In the genomic region with DNA sequence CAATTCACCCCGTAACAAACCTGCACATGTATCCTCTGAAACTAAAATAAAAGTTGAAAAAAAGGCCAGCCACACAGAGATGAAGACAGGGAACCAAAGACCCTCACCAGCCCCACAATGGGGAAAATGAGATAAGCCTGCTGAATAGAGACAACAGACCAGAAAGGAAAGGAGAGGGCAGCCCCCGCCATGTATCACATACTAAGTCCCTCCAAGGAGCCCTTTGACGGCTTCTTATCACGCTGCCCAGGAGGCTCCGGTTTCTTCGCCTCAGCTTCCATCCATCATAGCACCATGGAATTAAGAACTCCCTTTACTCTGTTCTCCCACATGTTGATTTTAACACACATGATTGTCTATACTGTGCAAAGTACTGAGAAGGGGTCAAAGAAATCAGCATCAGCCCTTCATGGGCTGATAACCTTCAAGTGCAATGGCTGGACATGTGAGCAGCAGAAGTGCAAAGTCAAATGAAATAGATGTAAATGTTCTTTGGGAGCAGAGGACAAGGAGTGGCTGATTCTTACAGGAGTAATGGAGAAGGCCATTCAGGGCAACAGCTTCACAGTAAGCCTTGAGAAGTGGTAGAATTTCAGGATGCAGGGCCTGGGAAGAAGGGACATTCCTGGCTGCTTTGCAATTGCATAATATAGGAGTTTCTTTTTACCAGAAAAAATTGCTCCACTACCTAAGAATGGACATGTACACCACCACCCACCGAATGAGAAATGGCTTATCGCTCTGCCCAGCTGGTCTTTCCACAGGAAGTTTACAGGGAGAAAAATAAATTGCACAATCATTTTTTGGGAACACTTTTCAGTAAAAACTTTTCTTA, we compare ENCODE assay signal across 13 cellular contexts. TPM values are rescaled to one million over a fixed set of nuclear protein-coding genes. Genes with fewer than 3 reads are reported as not detected.
DNase-seq lines count a peak whose midpoint lies in the region; ATAC-seq and TF ChIP-seq lines count a peak whose summit lies in the region.
"Had no signal": no experiment of that assay in that cellular context is flagged by ENCODE, and none has a peak within 500 bp of the region (broad histone marks: within the 10 kb centered on the region; RNA-seq: fewer than 3 reads in every experiment).

No MANE protein-coding gene starts in this region.

- no peaks in the 10 kb centered on the region for H3F3A ChIP-seq in MM.1S (ENCODE audit: insufficient read depth, low read length)

- no peak overlapping the region for H3K27ac Mint-ChIP-seq in progenitor cell of endocrine pancreas
- no peak overlapping the region for H3K27ac Mint-ChIP-seq in activated T-cell treated with anti-CD3 and anti-CD28 coated beads, Interleukin-2, amount 50 U/mL, for 72 hours
- H3K27ac Mint-ChIP-seq: activated T-helper 17 cell treated with anti-CD3 and anti-CD28 coated beads, Interleukin-2, amount 50 U/mL, for 72 hours; effector memory CD8-positive, alpha-beta T cell; stimulated activated naive CD8-positive, alpha-beta T cell treated with anti-CD3 and anti-CD28 coated beads, Interleukin-15, Interleukin-2, amounts not matched to agents 100 ng/mL and 50 ng/mL, for 24 hours had no signal

- H3K9me3 ChIP-seq in ovary, result no peaks in the 10 kb centered on the region
- no peaks in the 10 kb centered on the region for H3K9me3 ChIP-seq in MM.1S (replicated peaks; ENCODE audit: insufficient read depth, low read length)

- no peak for TF ChIP-seq POLR2A in ovary (IDR thresholded peaks at IDR 0.05)

- 66 to 74% (median 70%) methylated on average over 8 of the region's 8 CpGs for WGBS in ovary, 3 donors

- H2AFZ ChIP-seq in MM.1S (ENCODE audit: low read length), result no peak overlapping the region

- TF ChIP-seq CTCF in fibroblast of pulmonary artery (IDR thresholded peaks at IDR 0.05; ENCODE audit: low read length, missing control alignments) (no peak), ovary (IDR thresholded peaks at IDR 0.05) (no peak), progenitor cell of endocrine pancreas (IDR thresholded peaks at IDR 0.05; ENCODE audit: unreplicated experiment) (no peak), MM.1S (IDR thresholded peaks at IDR 0.05; ENCODE audit: low read length) (no peak)

- no peaks in the 10 kb centered on the region for H3K9me2 ChIP-seq in MM.1S (replicated peaks; ENCODE audit: insufficient read depth, low read length)

- H3K4me1 ChIP-seq in ovary (ENCODE audit: insufficient read depth), result peaks cover 31% of the 10 kb centered on the region
- H3K4me1 ChIP-seq in MM.1S (ENCODE audit: low read length), result no peaks in the 10 kb centered on the region

- no peak overlapping the region for H3K4me2 ChIP-seq in MM.1S (ENCODE audit: low read depth, low read length)

- no peaks in the 10 kb centered on the region for H3K36me3 Mint-ChIP-seq in progenitor cell of endocrine pancreas (ENCODE audit: insufficient read depth)
- H3K36me3 Mint-ChIP-seq in activated T-cell treated with anti-CD3 and anti-CD28 coated beads, Interleukin-2, amount 50 U/mL, for 72 hours (ENCODE audit: insufficient read depth in 2 of 2), result no peaks in the 10 kb centered on the region

- H3K36me3 ChIP-seq in ovary (no peaks in the 10 kb centered on the region), MM.1S (replicated peaks; ENCODE audit: insufficient read depth, low read length) (no peaks in the 10 kb centered on the region)

- ATAC-seq in activated T-cell treated with anti-CD3 and anti-CD28 coated beads, Interleukin-2, amount 50 U/mL, for 72 hours (replicated peaks in 1 of 2), result no peak
- ATAC-seq: activated T-helper 17 cell treated with anti-CD3 and anti-CD28 coated beads, Interleukin-2, amount 50 U/mL, for 72 hours; effector memory CD8-positive, alpha-beta T cell had no signal

- DNase-seq in AG08396 (ENCODE audit: low spot score), result peak; percentile 38
- DNase-seq in fibroblast of pulmonary artery (ENCODE audit: low read depth), result peak; percentile 94
- DNase-seq in ovary, result peak in 3 of 5 donors; percentile 54 to 79 (median 62)
- DNase-seq in progenitor cell of endocrine pancreas (ENCODE audit: low spot score, unreplicated experiment), result no peak
- no peak for DNase-seq in NCI-H2081 treated with DMSO at 0.1 percent for 48 hours (lab: John Stamatoyannopoulos, UW)
- no peak for DNase-seq in activated T-cell treated with anti-CD3 and anti-CD28 coated beads, Interleukin-2, amount 50 U/mL, for 72 hours
- no peak for DNase-seq in MM.1S
- DNase-seq: effector memory CD8-positive, alpha-beta T cell; stimulated activated CD4-positive, alpha-beta T cell treated with anti-CD3 and anti-CD28 coated beads, Interleukin-12 subunit alpha, Interleukin-12 subunit beta, amount 100 ng/mL, for 4 hours; T1000 had no signal

- H3K79me2 ChIP-seq in MM.1S (ENCODE audit: low read length), result peaks cover 45% of the 10 kb centered on the region

- H3K4me1 Mint-ChIP-seq in progenitor cell of endocrine pancreas (ENCODE audit: low read depth), result no peaks in the 10 kb centered on the region
- H3K4me1 Mint-ChIP-seq in activated T-cell treated with anti-CD3 and anti-CD28 coated beads, Interleukin-2, amount 50 U/mL, for 72 hours (ENCODE audit: low read depth), result peaks cover 2% of the 10 kb centered on the region

- H3K27me3 ChIP-seq in ovary (no peaks in the 10 kb centered on the region), MM.1S (replicated peaks; ENCODE audit: insufficient read depth, low read length) (no peaks in the 10 kb centered on the region)

- H3K4me3 Mint-ChIP-seq in progenitor cell of endocrine pancreas (ENCODE audit: low read depth), result no peak overlapping the region
- no peak overlapping the region for H3K4me3 Mint-ChIP-seq in activated T-cell treated with anti-CD3 and anti-CD28 coated beads, Interleukin-2, amount 50 U/mL, for 72 hours
- H3K4me3 Mint-ChIP-seq: activated T-helper 17 cell treated with anti-CD3 and anti-CD28 coated beads, Interleukin-2, amount 50 U/mL, for 72 hours; effector memory CD8-positive, alpha-beta T cell; stimulated activated naive CD8-positive, alpha-beta T cell treated with anti-CD3 and anti-CD28 coated beads, Interleukin-15, Interleukin-2, amounts not matched to agents 100 ng/mL and 50 ng/mL, for 24 hours had no signal

- no peaks in the 10 kb centered on the region for H3K9me3 Mint-ChIP-seq in progenitor cell of endocrine pancreas (ENCODE audit: low read depth)
- no peaks in the 10 kb centered on the region for H3K9me3 Mint-ChIP-seq in activated T-cell treated with anti-CD3 and anti-CD28 coated beads, Interleukin-2, amount 50 U/mL, for 72 hours
- H3K9me3 Mint-ChIP-seq: activated T-helper 17 cell treated with anti-CD3 and anti-CD28 coated beads, Interleukin-2, amount 50 U/mL, for 72 hours; effector memory CD8-positive, alpha-beta T cell; stimulated activated naive CD8-positive, alpha-beta T cell treated with anti-CD3 and anti-CD28 coated beads, Interleukin-15, Interleukin-2, amounts not matched to agents 100 ng/mL and 50 ng/mL, for 24 hours had no signal

- H3K9ac ChIP-seq in MM.1S (ENCODE audit: low read length), result no peak overlapping the region

- H3K27ac ChIP-seq in angular gyrus (ENCODE audit: low read depth, low read length) (peak overlapping the region; percentile 13), ovary (peak overlapping the region; percentile 30 to 40), MM.1S (ENCODE audit: low read length) (no peak overlapping the region)

- no peak for TF ChIP-seq EP300 in ovary (IDR thresholded peaks at IDR 0.05)

- no peaks in the 10 kb centered on the region for H3K27me3 Mint-ChIP-seq in progenitor cell of endocrine pancreas
- H3K27me3 Mint-ChIP-seq in activated T-cell treated with anti-CD3 and anti-CD28 coated beads, Interleukin-2, amount 50 U/mL, for 72 hours (ENCODE audit: low read depth), result no peaks in the 10 kb centered on the region
- H3K27me3 Mint-ChIP-seq: activated T-helper 17 cell treated with anti-CD3 and anti-CD28 coated beads, Interleukin-2, amount 50 U/mL, for 72 hours; effector memory CD8-positive, alpha-beta T cell; stimulated activated naive CD8-positive, alpha-beta T cell treated with anti-CD3 and anti-CD28 coated beads, Interleukin-15, Interleukin-2, amounts not matched to agents 100 ng/mL and 50 ng/mL, for 24 hours had no signal

- H4K20me1 ChIP-seq in MM.1S (ENCODE audit: insufficient read depth, low read length), result no peaks in the 10 kb centered on the region

- intact Hi-C loops in ovary (cut with DNase I), result loop anchor here in 1 of 4 donors (2.0 kb wide), 1 partner anchor 53 kb away; no protein-coding TSS in a partner anchor

- no peak overlapping the region for H3K4me3 ChIP-seq in fibroblast of pulmonary artery (replicated peaks; ENCODE audit: low read depth, low read length)
- H3K4me3 ChIP-seq in ovary, result no peak overlapping the region
- H3K4me3 ChIP-seq in MM.1S (ENCODE audit: low read length), result no peak overlapping the region

RNA-seq across cellular contexts. Expression of gene MAP3K5, which starts 54.7 kb away (rescaled TPM):
- total RNA-seq in ovary (100 to 1,000 TPM in 3 of 7 donors, 10 to 100 TPM in 4; 37.0 to 217 (median 92.0) TPM), progenitor cell of endocrine pancreas (0.91 and 1.1 TPM in 2 replicates)
- 10 to 100 TPM; 60.6 to 61.7 TPM for polyA plus RNA-seq in ovary
- total RNA-seq in activated T-cell treated with anti-CD3 and anti-CD28 coated beads, Interleukin-2, amount 50 U/mL, for 72 hours, result 10 to 100 TPM; 12.8 to 18.5 TPM

Comparison
In these comparisons a context has a peak if more than half of its experiments do, and no peak if none do; other contexts are left out.
1. DNase-seq: peak in AG08396 (single experiment), fibroblast of pulmonary artery (single experiment) and ovary (3 of 5); none in progenitor cell of endocrine pancreas (single experiment), NCI-H2081 treated with DMSO at 0.1 percent for 48 hours (single experiment), activated T-cell treated with anti-CD3 and anti-CD28 coated beads, Interleukin-2, amount 50 U/mL, for 72 hours (0 of 2) and MM.1S (single experiment).